18 cellular contexts compared by ENCODE assay signal in genomic region chr3:71184252-71184651, GRCh38.
DNase-seq lines count a peak whose midpoint lies in the region; ATAC-seq, FAIRE-seq and TF ChIP-seq lines count a peak whose summit lies in the region.
"Had no signal": no experiment of that assay in that cellular context is flagged by ENCODE, and none has a peak within 500 bp of the region (broad histone marks: within the 10 kb centered on the region; RNA-seq: fewer than 3 reads in every experiment).

No MANE protein-coding gene starts in this region.

- no peaks in the 10 kb centered on the region for H3K9me3 ChIP-seq in DOHH2 (ENCODE audit: control insufficient read depth, insufficient read depth, low read length)

- no peak for TF ChIP-seq POLR2A in GM12892 (IDR thresholded peaks at IDR 0.05; ENCODE audit: low read depth, low read length)

- no peaks in the 10 kb centered on the region for H3K27me3 ChIP-seq in DOHH2 (ENCODE audit: control insufficient read depth, low read length)

- peaks cover 27% of the 10 kb centered on the region for H3K4me1 ChIP-seq in DOHH2 (ENCODE audit: control insufficient read depth, low read length)

- peaks cover 47% of the 10 kb centered on the region for H3K36me3 Mint-ChIP-seq in activated naive CD8-positive, alpha-beta T cell treated with anti-CD3 and anti-CD28 coated beads, Interleukin-2, amount 50 U/mL, for 24 hours (ENCODE audit: low read depth)
- peaks cover 42% of the 10 kb centered on the region for H3K36me3 Mint-ChIP-seq in progenitor cell of endocrine pancreas (ENCODE audit: insufficient read depth)

- H3K4me1 Mint-ChIP-seq in activated naive CD8-positive, alpha-beta T cell treated with anti-CD3 and anti-CD28 coated beads, Interleukin-2, amount 50 U/mL, for 24 hours: peaks cover 65% of the 10 kb centered on the region
- H3K4me1 Mint-ChIP-seq in progenitor cell of endocrine pancreas (ENCODE audit: low read depth): peaks cover 28% of the 10 kb centered on the region

- no peaks in the 10 kb centered on the region for H3K9me3 Mint-ChIP-seq in activated naive CD8-positive, alpha-beta T cell treated with anti-CD3 and anti-CD28 coated beads, Interleukin-2, amount 50 U/mL, for 24 hours
- no peaks in the 10 kb centered on the region for H3K9me3 Mint-ChIP-seq in progenitor cell of endocrine pancreas (ENCODE audit: low read depth)
- H3K9me3 Mint-ChIP-seq: CD8-positive, alpha-beta memory T cell had no signal

- peaks cover 4% of the 10 kb centered on the region; the same call in 1 of the 2 replicates for H3F3A ChIP-seq in DOHH2 (ENCODE audit: control insufficient read depth, insufficient read depth)

- CTCF ChIA-PET in GM10248 (lab: Yijun Ruan, JAX): no interaction called here

- H3K4me3 Mint-ChIP-seq in activated naive CD8-positive, alpha-beta T cell treated with anti-CD3 and anti-CD28 coated beads, Interleukin-2, amount 50 U/mL, for 24 hours: no peak overlapping the region
- H3K4me3 Mint-ChIP-seq in progenitor cell of endocrine pancreas (ENCODE audit: low read depth): no peak overlapping the region

- H3K4me3 ChIP-seq in DOHH2 (ENCODE audit: low read length) (no peak overlapping the region), coronary artery (no peak overlapping the region)

- H3K27ac ChIP-seq in DOHH2 (ENCODE audit: low read depth, low read length) (no peak overlapping the region), coronary artery (no peak overlapping the region)
- H3K27ac ChIP-seq: 22Rv1 had no signal

- H3K79me2 ChIP-seq in DOHH2 (ENCODE audit: control insufficient read depth, low read length): no peaks in the 10 kb centered on the region

- TF ChIP-seq CTCF in DOHH2 (IDR thresholded peaks at IDR 0.05; ENCODE audit: low read depth, low read length, poor library complexity, severe bottlenecking) (no peak), progenitor cell of endocrine pancreas (IDR thresholded peaks at IDR 0.05; ENCODE audit: unreplicated experiment) (no peak), coronary artery (IDR thresholded peaks at IDR 0.05) (no peak), GM10248 (IDR thresholded peaks at IDR 0.05; ENCODE audit: control extremely low read depth, extremely low read depth, low read depth, missing control alignments) (no peak)

- ATAC-seq in activated naive CD8-positive, alpha-beta T cell treated with anti-CD3 and anti-CD28 coated beads, Interleukin-2, amount 50 U/mL, for 24 hours: no peak

- H4K20me1 ChIP-seq in DOHH2 (ENCODE audit: control insufficient read depth, insufficient read depth, low read depth, low read length): no peaks in the 10 kb centered on the region

- POLR2A ChIA-PET in GM10248 (lab: Yijun Ruan, JAX): no interaction called here

- H3K27ac Mint-ChIP-seq in activated naive CD8-positive, alpha-beta T cell treated with anti-CD3 and anti-CD28 coated beads, Interleukin-2, amount 50 U/mL, for 24 hours: peak overlapping the region; percentile 40
- peak overlapping the region; percentile 64 for H3K27ac Mint-ChIP-seq in progenitor cell of endocrine pancreas

- H3K4me2 ChIP-seq in DOHH2 (ENCODE audit: low read length): peak overlapping the region; percentile 45

- no peaks in the 10 kb centered on the region for H3K9me2 ChIP-seq in DOHH2 (replicated peaks; ENCODE audit: control insufficient read depth, low read length)

- DNase-seq in NCI-H748 (lab: John Stamatoyannopoulos, UW; ENCODE audit: unreplicated experiment): peak; percentile 12
- DNase-seq in NCI-H748 treated with DMSO at 0.1 percent for 48 hours (lab: John Stamatoyannopoulos, UW): no peak
- no peak for DNase-seq in activated naive CD8-positive, alpha-beta T cell treated with anti-CD3 and anti-CD28 coated beads, Interleukin-2, amount 50 U/mL, for 24 hours
- no peak for DNase-seq in progenitor cell of endocrine pancreas (ENCODE audit: low spot score, unreplicated experiment)
- DNase-seq in coronary artery (ENCODE audit: low spot score): no peak
- no peak for DNase-seq in GM10248 (ENCODE audit: extremely low spot score)
- no peak for DNase-seq in GM12892 (ENCODE audit: insufficient read length)
- DNase-seq: AML-193; CD8-positive, alpha-beta memory T cell; DMS53; MM.1S; NCI-H1105; NCI-H187; NCI-H2107; NCI-H2227 treated with DMSO at 0.1 percent for 48 hours; NCI-H510A treated with DMSO at 0.1 percent for 48 hours had no signal

- FAIRE-seq in GM12892 (lab: Jason Lieb, UNC): no peak

- H3K36me3 ChIP-seq in DOHH2 (ENCODE audit: control insufficient read depth, low read length): no peaks in the 10 kb centered on the region

- no peaks in the 10 kb centered on the region for H3K27me3 Mint-ChIP-seq in activated naive CD8-positive, alpha-beta T cell treated with anti-CD3 and anti-CD28 coated beads, Interleukin-2, amount 50 U/mL, for 24 hours
- no peaks in the 10 kb centered on the region for H3K27me3 Mint-ChIP-seq in progenitor cell of endocrine pancreas
- H3K27me3 Mint-ChIP-seq: CD8-positive, alpha-beta memory T cell had no signal
